In genomic region chr3:39000008-39000450, GRCh38 we compare ENCODE assay signal across 8 cellular contexts. TPM values are rescaled to one million over a fixed set of nuclear protein-coding genes. Genes with fewer than 3 reads are reported as not detected.
DNase-seq lines count a peak whose midpoint lies in the region; ATAC-seq, FAIRE-seq and TF ChIP-seq lines count a peak whose summit lies in the region.

No MANE protein-coding gene starts in this region.

- no peak overlapping the region for H3K4me3 ChIP-seq in thoracic aorta

- H3K4me1 Mint-ChIP-seq in immature natural killer cell = no peaks in the 10 kb centered on the region

- peak; percentile 96 for FAIRE-seq in GM18507 (lab: Jason Lieb, UNC)

- no peaks in the 10 kb centered on the region for H3K9me3 ChIP-seq in thoracic aorta

- DNase-seq in Ammon's horn (ENCODE audit: low spot score) = peak; percentile 63
- peak; percentile 14 for DNase-seq in GM18507 (ENCODE audit: extremely low spot score, insufficient read length, low read depth)
- DNase-seq in NCI-H460 (ENCODE audit: extremely low read depth, low read depth) = peak; percentile 48
- DNase-seq in amniotic stem cell (lab: John Stamatoyannopoulos, UW) = peak; percentile 58
- peak in 2 of 3 donors; percentile 6 to 11 for DNase-seq in immature natural killer cell
- no peak for DNase-seq in thoracic aorta (ENCODE audit: low spot score)
- no peak for DNase-seq in occipital lobe (lab: John Stamatoyannopoulos, UW)

- peaks cover 0 to 3% (median 0%) of the 10 kb centered on the region in 6 donors for H3K9me3 Mint-ChIP-seq in immature natural killer cell

- no peaks in the 10 kb centered on the region for H3K27me3 ChIP-seq in thoracic aorta (replicated peaks; ENCODE audit: insufficient read depth)

- H3K36me3 Mint-ChIP-seq in immature natural killer cell = no peaks in the 10 kb centered on the region

- no peak overlapping the region for H3K4me3 Mint-ChIP-seq in immature natural killer cell

- no peak overlapping the region for H3K27ac Mint-ChIP-seq in immature natural killer cell

- peaks cover 1 to 7% (median 3%) of the 10 kb centered on the region in 3 donors for H3K27me3 Mint-ChIP-seq in immature natural killer cell (ENCODE audit: low read depth in 3 of 3)

- peak; percentile 35 for TF ChIP-seq CTCF in thoracic aorta (IDR thresholded peaks at IDR 0.05)

- no peak overlapping the region for H3K27ac ChIP-seq in thoracic aorta

- H3K4me1 ChIP-seq in thoracic aorta (ENCODE audit: control insufficient read depth in 1 of 2, low read depth in 2 of 2) = no peaks in the 10 kb centered on the region

- no peaks in the 10 kb centered on the region for H3K36me3 ChIP-seq in thoracic aorta

- ATAC-seq in HG03159 (IDR thresholded peaks at IDR 0.05; ENCODE audit: unreplicated experiment) (peak; percentile 96), thoracic aorta (ENCODE audit: insufficient number of reproducible peaks, low FRiP score, low read depth) (no peak)

RNA-seq across cellular contexts. Expression of gene SCN11A, which starts 51.7 kb away (rescaled TPM):
- not detected in 2 replicates for total RNA-seq in NCI-H460 (2014; rRNA removed; shearing (Covaris generic))
- polyA plus RNA-seq in NCI-H460 (2014; cell fraction: nucleus; rRNA removed) = not detected in 2 replicates
- polyA plus RNA-seq in immature natural killer cell = not detected
- under 1 TPM in 1 of 2 donors, not detected in 1; 0.07 TPM for total RNA-seq in thoracic aorta
- total RNA-seq in occipital lobe = 0.31 TPM

RNA-seq across cellular contexts. Expression of gene WDR48, which starts 51.8 kb away (rescaled TPM):
- 12.3 and 15.0 TPM in 2 replicates for total RNA-seq in NCI-H460 (2014; rRNA removed; shearing (Covaris generic))
- polyA plus RNA-seq in NCI-H460 (2014; cell fraction: nucleus; rRNA removed) = 8.8 and 20.3 TPM in 2 replicates
- 10 to 100 TPM; 28.0 to 41.7 (median 31.2) TPM for polyA plus RNA-seq in immature natural killer cell
- total RNA-seq in thoracic aorta = 10 to 100 TPM; 17.7 to 29.9 TPM
- 118 TPM for total RNA-seq in occipital lobe

Comparison
In these comparisons a context has a peak if more than half of its experiments do, and no peak if none do; other contexts are left out.
1. DNase-seq: peak in Ammon's horn (single experiment), GM18507 (single experiment), NCI-H460 (single experiment), amniotic stem cell (single experiment) and immature natural killer cell (2 of 3); none in thoracic aorta (single experiment) and occipital lobe (single experiment).